In the genomic region with DNA sequence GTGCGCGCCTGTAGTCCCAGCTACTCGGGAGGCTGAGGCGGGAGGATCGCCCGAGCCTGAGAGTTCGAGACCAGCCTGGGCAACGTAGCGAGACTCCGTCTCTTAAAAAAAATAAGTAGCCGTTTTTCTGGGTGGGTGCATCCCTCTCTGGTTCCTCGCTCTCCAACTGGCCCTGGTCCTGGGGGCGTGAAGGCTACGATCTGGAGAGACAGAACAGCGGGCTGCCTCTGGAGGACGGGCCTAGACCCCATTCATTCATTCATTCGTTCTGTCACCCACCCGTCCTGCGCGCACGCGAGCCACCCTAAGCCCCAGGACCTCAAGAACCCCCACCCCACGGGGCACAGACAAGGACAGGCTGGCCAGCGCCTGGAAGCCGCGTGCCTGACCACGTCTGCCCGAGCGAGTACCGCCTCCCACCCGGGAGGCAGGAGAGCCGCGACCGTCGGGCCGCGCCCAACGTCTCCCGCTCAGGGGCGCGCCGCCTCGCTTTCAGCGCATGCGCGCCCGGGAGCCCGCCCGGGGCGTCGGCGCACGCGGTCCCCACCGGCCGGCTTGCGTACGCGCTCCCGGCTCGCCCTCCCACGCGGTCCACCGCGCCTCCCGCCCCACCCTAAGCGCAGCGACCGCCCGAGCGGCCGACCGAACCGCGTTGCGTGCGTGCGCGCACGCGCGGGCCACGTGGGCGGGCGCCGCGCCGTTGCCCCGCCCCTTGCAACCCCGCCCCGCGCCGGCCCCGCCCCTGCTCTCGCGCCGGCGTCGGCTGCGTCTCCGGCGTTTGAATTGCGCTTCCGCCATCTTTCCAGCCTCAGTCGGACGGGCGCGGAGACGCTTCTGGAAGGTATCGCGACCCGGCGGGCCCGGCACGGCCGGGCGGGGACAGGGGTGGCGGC, we compare ENCODE assay signal across 8 cellular contexts. TPM values are rescaled to one million over a fixed set of nuclear protein-coding genes. Genes with fewer than 3 reads are reported as not detected.
DNase-seq lines count a peak whose midpoint lies in the region; ATAC-seq and TF ChIP-seq lines count a peak whose summit lies in the region.

RAN (plus strand) TSS at position 781 of the 893 bp plus-strand sequence. CDS start 528 bp downstream, outside the sequence.

- POLR2A ChIA-PET in PC-9 (lab: Charles Lee; ENCODE audit: unreplicated experiment), result no interaction called here

- peak within 1 kb of the TSS; percentile 83 for H3K9ac ChIP-seq in mucosa of stomach (ENCODE audit: low read length)

- peaks cover 15% of the 10 kb centered on the region for H3K4me1 ChIP-seq in PC-9 (replicated peaks; ENCODE audit: insufficient read depth)
- peaks cover 7% of the 10 kb centered on the region for H3K4me1 ChIP-seq in mucosa of stomach (ENCODE audit: control insufficient read depth, insufficient read depth, low read length)

- peaks cover 39% of the 10 kb centered on the region for H3F3A ChIP-seq in PC-9 (ENCODE audit: insufficient read depth, low read depth)

- no peaks in the 10 kb centered on the region for H3K9me2 ChIP-seq in PC-9 (ENCODE audit: insufficient read depth)

- H3K4me3 ChIP-seq in Jurkat, Clone E6-1 (ENCODE audit: low read length), result peak within 1 kb of the TSS; percentile 86
- H3K4me3 ChIP-seq in PC-9 (peak within 1 kb of the TSS; percentile 99), epithelial cell of proximal tubule (ENCODE audit: low read depth, low read length) (peak within 1 kb of the TSS; percentile 81), mucosa of stomach (ENCODE audit: low read length) (peak within 1 kb of the TSS; percentile 56)

- H3K27ac ChIP-seq in PC-9, result peak within 1 kb of the TSS; percentile 80

- H3K9me3 ChIP-seq in PC-9 (ENCODE audit: insufficient read depth, low read depth), result no peaks in the 10 kb centered on the region
- no peaks in the 10 kb centered on the region for H3K9me3 ChIP-seq in mucosa of stomach (ENCODE audit: control insufficient read depth, low read length)

- intact Hi-C loops in PC-9 (cut with micrococcal nuclease; ENCODE audit: unreplicated experiment), result loop anchor here (5.0 kb wide), 2 partner anchors 34 to 54 kb away; partner anchors contain the start of gene STX2

- H3K4me2 ChIP-seq in PC-9, result peak within 1 kb of the TSS; percentile 96

- no peak for TF ChIP-seq CTCF in PC-9 (conservative IDR thresholded peaks at IDR 0.05)
- no peak for TF ChIP-seq CTCF in epithelial cell of proximal tubule (conservative IDR thresholded peaks at IDR 0.05; ENCODE audit: low read depth, low read length)

- H3K79me2 ChIP-seq in PC-9 (ENCODE audit: low read depth), result peaks cover 22% of the 10 kb centered on the region

- H3K36me3 ChIP-seq in PC-9 (ENCODE audit: low read depth) (peaks cover 40% of the 10 kb centered on the region), mucosa of stomach (ENCODE audit: control insufficient read depth, insufficient read depth, low read length) (no peaks in the 10 kb centered on the region)

- BruUV-seq in PC-9 (replicated peaks; lab: Mats Ljungman, UMichigan), result TSS peak; percentile 79

- H3K27me3 ChIP-seq in PC-9 (ENCODE audit: insufficient read depth, low read depth) (no peaks in the 10 kb centered on the region), mucosa of stomach (ENCODE audit: control insufficient read depth, insufficient read depth, low read length) (no peaks in the 10 kb centered on the region)

- peak; percentile 43 for DNase-seq in DMS 273 treated with DMSO at 0.1 percent for 48 hours (lab: John Stamatoyannopoulos, UW)
- DNase-seq in Jurkat, Clone E6-1 (ENCODE audit: low read depth, low spot score), result peak; percentile 86
- peak; percentile 63 to 91 for DNase-seq in PC-9
- DNase-seq in activated T-cell treated with anti-CD3 and anti-CD28 coated beads, Interleukin-2, amount 50 U/mL, for 1 hour, result peak; percentile 95
- no peak for DNase-seq in epithelial cell of proximal tubule (ENCODE audit: low read depth)
- peak; percentile 91 for DNase-seq in stimulated activated CD8-positive, alpha-beta memory T cell treated with anti-CD3 and anti-CD28 coated beads, Interleukin-4, amount 100 ng/mL, for 48 hours

- peak; percentile 50 for ATAC-seq in GM21576 (IDR thresholded peaks at IDR 0.05; ENCODE audit: unreplicated experiment)

- peaks cover 35% of the 10 kb centered on the region for H4K20me1 ChIP-seq in PC-9 (ENCODE audit: insufficient read depth)

- CTCF ChIA-PET in PC-9 (lab: Charles Lee), result no interaction called here

- peak within 1 kb of the TSS; percentile 90 for H2AFZ ChIP-seq in PC-9

RNA-seq across cellular contexts. Expression of gene RAN, which starts in this region (rescaled TPM):
- polyA plus RNA-seq in Jurkat, Clone E6-1 (2012; ENCODE audit: insufficient read depth, insufficient read length), result 2,228 TPM
- total RNA-seq in PC-9 (2021) (894 and 1,079 TPM in 2 replicates), epithelial cell of proximal tubule (614 and 901 TPM in 2 replicates)
